In genomic region chr20:47125553-47126373, GRCh38 we compare ENCODE assay signal across 12 cellular contexts.
DNase-seq lines count a peak whose midpoint lies in the region; ATAC-seq and TF ChIP-seq lines count a peak whose summit lies in the region.
"Had no signal": no experiment of that assay in that cellular context is flagged by ENCODE, and none has a peak within 500 bp of the region (broad histone marks: within the 10 kb centered on the region; RNA-seq: fewer than 3 reads in every experiment).

No MANE protein-coding gene starts in this region.

- no peak overlapping the region for H4K8ac ChIP-seq in mesenchymal stem cell (ENCODE audit: low read length)

- peak overlapping the region; percentile 1 to 37 for H2BK12ac ChIP-seq in mesenchymal stem cell (ENCODE audit: low read length in 2 of 2)

- H4K91ac ChIP-seq in mesenchymal stem cell (ENCODE audit: low read length): peak overlapping the region; percentile 2

- H3K36me3 Mint-ChIP-seq in chondrocyte (ENCODE audit: low read depth): no peaks in the 10 kb centered on the region
- H3K36me3 Mint-ChIP-seq: memory B cell had no signal

- H3K27me3 Mint-ChIP-seq in chondrocyte (ENCODE audit: low read depth): no peaks in the 10 kb centered on the region
- peaks cover 35% of the 10 kb centered on the region for H3K27me3 Mint-ChIP-seq in stimulated activated naive CD8-positive, alpha-beta T cell treated with anti-CD3 and anti-CD28 coated beads, Interleukin-15, amount 100 ng/mL, for 72 hours

- no peak overlapping the region for H3K4ac ChIP-seq in mesenchymal stem cell (ENCODE audit: low read depth in 1 of 2, low read length in 2 of 2)

- H3K27ac ChIP-seq in mesenchymal stem cell (ENCODE audit: low read length, poor library complexity, severe bottlenecking) (no peak overlapping the region), uterus (peak overlapping the region; percentile 67 to 70)
- H3K27ac ChIP-seq: 22Rv1 had no signal

- H3K79me1 ChIP-seq in mesenchymal stem cell (replicated peaks; ENCODE audit: low read length, poor library complexity, severe bottlenecking): no peaks in the 10 kb centered on the region

- no peak overlapping the region for H2BK15ac ChIP-seq in mesenchymal stem cell (ENCODE audit: low read depth, poor library complexity, severe bottlenecking)

- H3K4me3 ChIP-seq in mesenchymal stem cell (ENCODE audit: insufficient read depth in 1 of 2, low read depth in 1 of 2, low read length in 2 of 2): no peak overlapping the region
- no peak overlapping the region for H3K4me3 ChIP-seq in uterus

- no peak overlapping the region for H2BK120ac ChIP-seq in mesenchymal stem cell (ENCODE audit: low read depth, low read length)

- TF ChIP-seq CTCF in chondrocyte (IDR thresholded peaks at IDR 0.05) (peak; percentile 36), uterus (IDR thresholded peaks at IDR 0.05) (no peak)

- H3K9ac ChIP-seq in mesenchymal stem cell (ENCODE audit: low read length): peak overlapping the region; percentile 66

- no peak for TF ChIP-seq POLR2A in uterus (IDR thresholded peaks at IDR 0.05)

- ATAC-seq in HG02884 (IDR thresholded peaks at IDR 0.05; ENCODE audit: unreplicated experiment) (no peak), GM18909 (IDR thresholded peaks at IDR 0.05; ENCODE audit: poor library complexity, unreplicated experiment) (no peak)
- ATAC-seq in stimulated activated naive CD8-positive, alpha-beta T cell treated with anti-CD3 and anti-CD28 coated beads, Interleukin-15, amount 100 ng/mL, for 72 hours: no peak

- no peaks in the 10 kb centered on the region for H3K36me3 ChIP-seq in mesenchymal stem cell (ENCODE audit: control insufficient read depth in 1 of 2, insufficient read depth in 2 of 2, low read depth in 1 of 2, low read length in 2 of 2)
- H3K36me3 ChIP-seq in uterus: no peaks in the 10 kb centered on the region

- 77% methylated on average over 15 of the region's 15 CpGs for WGBS in mesenchymal stem cell

- no peak overlapping the region for H3K23ac ChIP-seq in mesenchymal stem cell (ENCODE audit: low read length in 2 of 2)

- intact Hi-C loops in uterus (cut with DNase I; ENCODE audit: low total_unique reads): no loop called here

- H3K4me1 Mint-ChIP-seq in chondrocyte (ENCODE audit: low read depth): peaks cover 36% of the 10 kb centered on the region
- H3K4me1 Mint-ChIP-seq in stimulated activated naive CD8-positive, alpha-beta T cell treated with anti-CD3 and anti-CD28 coated beads, Interleukin-15, amount 100 ng/mL, for 72 hours: no peaks in the 10 kb centered on the region

- H2AK5ac ChIP-seq in mesenchymal stem cell (ENCODE audit: low read length, severe bottlenecking): no peak overlapping the region

- H3K9me3 Mint-ChIP-seq in chondrocyte (ENCODE audit: low read depth): no peaks in the 10 kb centered on the region
- H3K9me3 Mint-ChIP-seq in stimulated activated naive CD8-positive, alpha-beta T cell treated with anti-CD3 and anti-CD28 coated beads, Interleukin-15, amount 100 ng/mL, for 72 hours: no peaks in the 10 kb centered on the region

- H3K27me3 ChIP-seq in mesenchymal stem cell (ENCODE audit: control insufficient read depth in 1 of 2, insufficient read depth in 1 of 2, low read length in 2 of 2) (no peaks in the 10 kb centered on the region), uterus (no peaks in the 10 kb centered on the region)

- no peak overlapping the region for H3K4me3 Mint-ChIP-seq in chondrocyte (ENCODE audit: unreplicated experiment)
- H3K4me3 Mint-ChIP-seq in stimulated activated naive CD8-positive, alpha-beta T cell treated with anti-CD3 and anti-CD28 coated beads, Interleukin-15, amount 100 ng/mL, for 72 hours: no peak overlapping the region
- H3K4me3 Mint-ChIP-seq: memory B cell had no signal

- DNase-seq in NCI-H1417 (lab: John Stamatoyannopoulos, UW) (peak in 2 of 3 experiments; percentile 32 to 64), NCI-H1417 treated with DMSO at 0.1 percent for 48 hours (lab: John Stamatoyannopoulos, UW) (no peak), chondrocyte (ENCODE audit: low spot score) (no peak), mesenchymal stem cell (peak; percentile 24), uterus (peak in 1 of 2 donors; percentile 34)
- no peak for DNase-seq in stimulated activated naive CD8-positive, alpha-beta T cell treated with anti-CD3 and anti-CD28 coated beads, Interleukin-15, amount 100 ng/mL, for 72 hours
- DNase-seq: activated CD4-positive, alpha-beta T cell treated with anti-CD3 and anti-CD28 coated beads, Interleukin-2, amount 50 U/mL, for 4 hours; NCI-H2029 treated with DMSO at 0.1 percent for 48 hours had no signal

- H2BK5ac ChIP-seq in mesenchymal stem cell (ENCODE audit: low read depth, low read length, poor library complexity, severe bottlenecking): no peak overlapping the region

- H3K14ac ChIP-seq in mesenchymal stem cell (ENCODE audit: low read length in 2 of 2): no peak overlapping the region

- peak overlapping the region in 1 of 2 experiments; percentile 55 for H3K18ac ChIP-seq in mesenchymal stem cell (ENCODE audit: low read depth in 1 of 2, low read length in 2 of 2)

- no peak overlapping the region for H3K4me2 ChIP-seq in mesenchymal stem cell (ENCODE audit: low read length, poor library complexity, severe bottlenecking)

- H3K27ac Mint-ChIP-seq in chondrocyte (ENCODE audit: unreplicated experiment): peak overlapping the region; percentile 83
- no peak overlapping the region for H3K27ac Mint-ChIP-seq in stimulated activated naive CD8-positive, alpha-beta T cell treated with anti-CD3 and anti-CD28 coated beads, Interleukin-15, amount 100 ng/mL, for 72 hours
- H3K27ac Mint-ChIP-seq: memory B cell had no signal

- no peak overlapping the region for H2AFZ ChIP-seq in mesenchymal stem cell (ENCODE audit: low read depth, low read length)

- H3K9me3 ChIP-seq in mesenchymal stem cell (ENCODE audit: control insufficient read depth, low read length) (no peaks in the 10 kb centered on the region), uterus (no peaks in the 10 kb centered on the region)

- H3K4me1 ChIP-seq in mesenchymal stem cell (ENCODE audit: control insufficient read depth, insufficient read depth, low read depth, low read length): peaks cover 9% of the 10 kb centered on the region
- no peaks in the 10 kb centered on the region for H3K4me1 ChIP-seq in uterus

Comparison
In these comparisons a context has a peak if more than half of its experiments do, and no peak if none do; other contexts are left out.
1. DNase-seq: peak in NCI-H1417 (2 of 3) and mesenchymal stem cell (single experiment); none in NCI-H1417 treated with DMSO at 0.1 percent for 48 hours (single experiment), chondrocyte (single experiment) and stimulated activated naive CD8-positive, alpha-beta T cell treated with anti-CD3 and anti-CD28 coated beads, Interleukin-15, amount 100 ng/mL, for 72 hours (0 of 2).